ENCODE assay signal across 1 cellular context in the genomic region with DNA sequence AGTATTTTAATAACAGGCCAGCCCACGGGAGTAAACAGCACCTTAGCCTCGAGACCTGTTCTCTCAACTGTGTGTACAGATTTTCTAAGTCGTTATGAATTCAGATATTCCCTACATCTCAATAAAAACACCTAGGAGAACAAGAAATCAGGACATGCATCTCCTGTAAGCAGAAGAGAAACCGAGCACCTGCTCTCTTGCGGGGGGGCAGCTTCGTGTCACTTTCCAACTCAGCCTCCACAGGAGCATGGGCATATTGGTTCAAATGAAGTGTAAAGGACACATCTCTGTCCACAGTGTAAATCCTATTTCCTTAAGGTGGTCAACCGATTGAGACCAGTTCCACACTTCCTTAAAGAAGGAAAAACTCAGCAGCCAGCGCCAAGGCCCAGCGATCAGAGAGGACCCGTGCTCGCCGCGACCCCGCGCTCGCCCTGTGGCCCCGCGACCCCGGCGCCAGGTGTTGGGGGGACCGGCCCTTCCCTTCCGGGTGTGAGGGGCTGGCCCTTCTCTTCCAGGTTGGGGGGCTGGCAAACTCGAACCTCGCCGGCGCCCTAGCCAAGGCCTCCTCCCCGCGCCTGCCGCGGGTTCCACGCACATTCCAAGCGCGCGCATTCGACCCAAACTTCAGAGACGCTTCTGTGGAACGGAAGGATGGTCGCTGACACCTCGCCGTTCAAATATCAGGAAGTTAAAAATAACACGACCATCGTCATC.
TF ChIP-seq lines count a peak whose summit lies in the region.

No MANE protein-coding gene starts in this region.

TF ChIP-seq in SK-N-SH treated with all-trans-retinoic acid at 6 μM for 48 hours, 23 proteins besides CTCF, POLR2A, EP300 and RAD21 (continued from another document):
- TF ChIP-seq, protein P1, sequence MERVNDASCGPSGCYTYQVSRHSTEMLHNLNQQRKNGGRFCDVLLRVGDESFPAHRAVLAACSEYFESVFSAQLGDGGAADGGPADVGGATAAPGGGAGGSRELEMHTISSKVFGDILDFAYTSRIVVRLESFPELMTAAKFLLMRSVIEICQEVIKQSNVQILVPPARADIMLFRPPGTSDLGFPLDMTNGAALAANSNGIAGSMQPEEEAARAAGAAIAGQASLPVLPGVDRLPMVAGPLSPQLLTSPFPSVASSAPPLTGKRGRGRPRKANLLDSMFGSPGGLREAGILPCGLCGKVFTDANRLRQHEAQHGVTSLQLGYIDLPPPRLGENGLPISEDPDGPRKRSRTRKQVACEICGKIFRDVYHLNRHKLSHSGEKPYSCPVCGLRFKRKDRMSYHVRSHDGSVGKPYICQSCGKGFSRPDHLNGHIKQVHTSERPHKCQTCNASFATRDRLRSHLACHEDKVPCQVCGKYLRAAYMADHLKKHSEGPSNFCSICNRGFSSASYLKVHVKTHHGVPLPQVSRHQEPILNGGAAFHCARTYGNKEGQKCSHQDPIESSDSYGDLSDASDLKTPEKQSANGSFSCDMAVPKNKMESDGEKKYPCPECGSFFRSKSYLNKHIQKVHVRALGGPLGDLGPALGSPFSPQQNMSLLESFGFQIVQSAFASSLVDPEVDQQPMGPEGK (CRISPR knock-in tag; IDR thresholded peaks at IDR 0.05; ENCODE audit: borderline replicate concordance) = no peak
- TF ChIP-seq SNAI2 (CRISPR knock-in tag; IDR thresholded peaks at IDR 0.05) = no peak
- no peak for TF ChIP-seq ZNF70 (CRISPR knock-in tag; IDR thresholded peaks at IDR 0.05)
- no peak for TF ChIP-seq ESRRG (CRISPR knock-in tag; IDR thresholded peaks at IDR 0.05)
- TF ChIP-seq, protein P2, sequence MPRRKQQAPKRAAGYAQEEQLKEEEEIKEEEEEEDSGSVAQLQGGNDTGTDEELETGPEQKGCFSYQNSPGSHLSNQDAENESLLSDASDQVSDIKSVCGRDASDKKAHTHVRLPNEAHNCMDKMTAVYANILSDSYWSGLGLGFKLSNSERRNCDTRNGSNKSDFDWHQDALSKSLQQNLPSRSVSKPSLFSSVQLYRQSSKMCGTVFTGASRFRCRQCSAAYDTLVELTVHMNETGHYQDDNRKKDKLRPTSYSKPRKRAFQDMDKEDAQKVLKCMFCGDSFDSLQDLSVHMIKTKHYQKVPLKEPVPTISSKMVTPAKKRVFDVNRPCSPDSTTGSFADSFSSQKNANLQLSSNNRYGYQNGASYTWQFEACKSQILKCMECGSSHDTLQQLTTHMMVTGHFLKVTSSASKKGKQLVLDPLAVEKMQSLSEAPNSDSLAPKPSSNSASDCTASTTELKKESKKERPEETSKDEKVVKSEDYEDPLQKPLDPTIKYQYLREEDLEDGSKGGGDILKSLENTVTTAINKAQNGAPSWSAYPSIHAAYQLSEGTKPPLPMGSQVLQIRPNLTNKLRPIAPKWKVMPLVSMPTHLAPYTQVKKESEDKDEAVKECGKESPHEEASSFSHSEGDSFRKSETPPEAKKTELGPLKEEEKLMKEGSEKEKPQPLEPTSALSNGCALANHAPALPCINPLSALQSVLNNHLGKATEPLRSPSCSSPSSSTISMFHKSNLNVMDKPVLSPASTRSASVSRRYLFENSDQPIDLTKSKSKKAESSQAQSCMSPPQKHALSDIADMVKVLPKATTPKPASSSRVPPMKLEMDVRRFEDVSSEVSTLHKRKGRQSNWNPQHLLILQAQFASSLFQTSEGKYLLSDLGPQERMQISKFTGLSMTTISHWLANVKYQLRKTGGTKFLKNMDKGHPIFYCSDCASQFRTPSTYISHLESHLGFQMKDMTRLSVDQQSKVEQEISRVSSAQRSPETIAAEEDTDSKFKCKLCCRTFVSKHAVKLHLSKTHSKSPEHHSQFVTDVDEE (CRISPR knock-in tag; IDR thresholded peaks at IDR 0.05) = no peak
- no peak for TF ChIP-seq RARB (CRISPR knock-in tag; IDR thresholded peaks at IDR 0.05)
- TF ChIP-seq, protein P3, sequence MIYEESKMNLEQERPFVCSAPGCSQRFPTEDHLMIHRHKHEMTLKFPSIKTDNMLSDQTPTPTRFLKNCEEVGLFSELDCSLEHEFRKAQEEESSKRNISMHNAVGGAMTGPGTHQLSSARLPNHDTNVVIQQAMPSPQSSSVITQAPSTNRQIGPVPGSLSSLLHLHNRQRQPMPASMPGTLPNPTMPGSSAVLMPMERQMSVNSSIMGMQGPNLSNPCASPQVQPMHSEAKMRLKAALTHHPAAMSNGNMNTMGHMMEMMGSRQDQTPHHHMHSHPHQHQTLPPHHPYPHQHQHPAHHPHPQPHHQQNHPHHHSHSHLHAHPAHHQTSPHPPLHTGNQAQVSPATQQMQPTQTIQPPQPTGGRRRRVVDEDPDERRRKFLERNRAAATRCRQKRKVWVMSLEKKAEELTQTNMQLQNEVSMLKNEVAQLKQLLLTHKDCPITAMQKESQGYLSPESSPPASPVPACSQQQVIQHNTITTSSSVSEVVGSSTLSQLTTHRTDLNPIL (CRISPR knock-in tag; IDR thresholded peaks at IDR 0.05; ENCODE audit: low read depth) = no peak
- TF ChIP-seq ZNF565 (CRISPR knock-in tag; conservative IDR thresholded peaks at IDR 0.05; ENCODE audit: low read depth) = no peak
TF ChIP-seq in SK-N-SH treated with all-trans-retinoic acid at 6 μM for 48 hours: peak in this region for 0.
